Comparison of ENCODE assay signal across 10 cellular contexts in genomic region chr2:60565472-60565871, GRCh38. TPM values are rescaled to one million over a fixed set of nuclear protein-coding genes. Genes with fewer than 3 reads are reported as not detected.
DNase-seq lines count a peak whose midpoint lies in the region; ATAC-seq and TF ChIP-seq lines count a peak whose summit lies in the region.
"Had no signal": no experiment of that assay in that cellular context is flagged by ENCODE, and none has a peak within 500 bp of the region (broad histone marks: within the 10 kb centered on the region; RNA-seq: fewer than 3 reads in every experiment).

No MANE protein-coding gene starts in this region.

- H3K27ac ChIP-seq in KMS-11 (no peak overlapping the region), WERI-Rb-1 (no peak overlapping the region), neural cell (ENCODE audit: low read length) (no peak overlapping the region)

- no peak overlapping the region for H2AFZ ChIP-seq in KMS-11 (ENCODE audit: low read depth)
- no peak overlapping the region for H2AFZ ChIP-seq in neural cell (ENCODE audit: low read depth, low read length)

- no peak for ATAC-seq in HG02884 (IDR thresholded peaks at IDR 0.05; ENCODE audit: unreplicated experiment)

- H4K20me1 ChIP-seq in KMS-11 (ENCODE audit: insufficient read depth) = no peaks in the 10 kb centered on the region
- no peaks in the 10 kb centered on the region for H4K20me1 ChIP-seq in neural cell (ENCODE audit: insufficient read depth)

- CTCF ChIA-PET in HEK293T (lab: Yijun Ruan, JAX) = interaction anchor here (0.6 to 4.3 kb wide), 3 partner anchors 16 to 224 kb away, joined by 3 to 13 read pairs (median 3); no protein-coding TSS in a partner anchor

- peak; percentile 28 to 40 for DNase-seq in NCI-H2081 (lab: John Stamatoyannopoulos, UW)
- DNase-seq in NCI-H2081 treated with DMSO at 0.1 percent for 48 hours (lab: John Stamatoyannopoulos, UW) = no peak
- peak; percentile 60 for DNase-seq in WERI-Rb-1
- no peak for DNase-seq in HEK293T (ENCODE audit: extremely low spot score)
- no peak for DNase-seq in activated T-helper 2 cell treated with anti-CD3 and anti-CD28 coated beads, Interferon-gamma antibody, Interleukin-2, Interleukin-4, amounts not matched to agents 10 μg/mL and 5 μg/mL and 100 μg/mL, durations not matched to agents 14 hours and 24 hours and 36 hours (ENCODE audit: low spot score)
- DNase-seq: activated naive CD4-positive, alpha-beta T cell treated with anti-CD3 and anti-CD28 coated beads, Interleukin-2, amount 10 ng/mL, durations not matched to agents 7 days and 5 days had no signal

- H3K36me3 ChIP-seq in KMS-11 (ENCODE audit: insufficient read depth) (no peaks in the 10 kb centered on the region), WERI-Rb-1 (no peaks in the 10 kb centered on the region), neural cell (ENCODE audit: insufficient read depth, low read length) (no peaks in the 10 kb centered on the region)

- H3K79me2 ChIP-seq in KMS-11 (ENCODE audit: insufficient read depth, low read depth) (no peaks in the 10 kb centered on the region), neural cell (replicated peaks; ENCODE audit: insufficient read depth, low read length) (no peaks in the 10 kb centered on the region)

- H3K4me1 Mint-ChIP-seq in activated T-helper 2 cell treated with anti-CD3 and anti-CD28 coated beads, Interferon-gamma antibody, Interleukin-2, Interleukin-4, amounts not matched to agents 10 μg/mL and 5 μg/mL and 100 μg/mL, durations not matched to agents 14 hours and 24 hours and 36 hours (ENCODE audit: low read depth) = peaks cover 6% of the 10 kb centered on the region
- H3K4me1 Mint-ChIP-seq: activated naive CD4-positive, alpha-beta T cell treated with anti-CD3 and anti-CD28 coated beads, Interleukin-2, amount 10 ng/mL, durations not matched to agents 7 days and 5 days had no signal

- POLR2A ChIA-PET in HEK293T (lab: Yijun Ruan, JAX) = no interaction called here

- H3K27ac Mint-ChIP-seq in activated T-helper 2 cell treated with anti-CD3 and anti-CD28 coated beads, Interferon-gamma antibody, Interleukin-2, Interleukin-4, amounts not matched to agents 10 μg/mL and 5 μg/mL and 100 μg/mL, durations not matched to agents 14 hours and 24 hours and 36 hours = no peak overlapping the region
- H3K27ac Mint-ChIP-seq: activated naive CD4-positive, alpha-beta T cell treated with anti-CD3 and anti-CD28 coated beads, Interleukin-2, amount 10 ng/mL, durations not matched to agents 7 days and 5 days had no signal

- TF ChIP-seq RAD21 in neural cell (conservative IDR thresholded peaks at IDR 0.05) = peak; percentile 70

- H3K4me3 ChIP-seq in KMS-11 (IDR thresholded peaks at IDR 0.05; ENCODE audit: insufficient read depth, low read depth, low read length) (no peak overlapping the region), WERI-Rb-1 (ENCODE audit: low read depth, low read length) (no peak overlapping the region), neural cell (ENCODE audit: low read length) (no peak overlapping the region)
- H3K4me3 ChIP-seq: lung had no signal

- no peaks in the 10 kb centered on the region for H3K9me2 ChIP-seq in neural cell (ENCODE audit: insufficient read depth, low read length)

- no peak overlapping the region for H3K4me3 Mint-ChIP-seq in activated T-helper 2 cell treated with anti-CD3 and anti-CD28 coated beads, Interferon-gamma antibody, Interleukin-2, Interleukin-4, amounts not matched to agents 10 μg/mL and 5 μg/mL and 100 μg/mL, durations not matched to agents 14 hours and 24 hours and 36 hours (ENCODE audit: low read depth)
- H3K4me3 Mint-ChIP-seq: activated naive CD4-positive, alpha-beta T cell treated with anti-CD3 and anti-CD28 coated beads, Interleukin-2, amount 10 ng/mL, durations not matched to agents 7 days and 5 days had no signal

- H3K27me3 Mint-ChIP-seq in activated T-helper 2 cell treated with anti-CD3 and anti-CD28 coated beads, Interferon-gamma antibody, Interleukin-2, Interleukin-4, amounts not matched to agents 10 μg/mL and 5 μg/mL and 100 μg/mL, durations not matched to agents 14 hours and 24 hours and 36 hours (ENCODE audit: low read depth) = peaks cover 48% of the 10 kb centered on the region

- H3F3A ChIP-seq in neural cell (ENCODE audit: insufficient read depth, low read length, poor library complexity, severe bottlenecking) = peaks cover 4% of the 10 kb centered on the region

- H3K4me1 ChIP-seq in KMS-11 (ENCODE audit: low read depth, poor library complexity, severe bottlenecking) = peaks cover 5% of the 10 kb centered on the region

- H3K9ac ChIP-seq in KMS-11 (no peak overlapping the region), neural cell (ENCODE audit: low read length) (no peak overlapping the region)

- H3K9me3 ChIP-seq in WERI-Rb-1 (ENCODE audit: severe bottlenecking) (no peaks in the 10 kb centered on the region), neural cell (ENCODE audit: low read length) (no peaks in the 10 kb centered on the region)

- TF ChIP-seq EP300 in neural cell (conservative IDR thresholded peaks at IDR 0.05; ENCODE audit: poor library complexity, severe bottlenecking) = no peak

- H3K9me3 Mint-ChIP-seq in activated T-helper 2 cell treated with anti-CD3 and anti-CD28 coated beads, Interferon-gamma antibody, Interleukin-2, Interleukin-4, amounts not matched to agents 10 μg/mL and 5 μg/mL and 100 μg/mL, durations not matched to agents 14 hours and 24 hours and 36 hours = no peaks in the 10 kb centered on the region
- H3K9me3 Mint-ChIP-seq: activated naive CD4-positive, alpha-beta T cell treated with anti-CD3 and anti-CD28 coated beads, Interleukin-2, amount 10 ng/mL, durations not matched to agents 7 days and 5 days had no signal

- H3K36me3 Mint-ChIP-seq in activated T-helper 2 cell treated with anti-CD3 and anti-CD28 coated beads, Interferon-gamma antibody, Interleukin-2, Interleukin-4, amounts not matched to agents 10 μg/mL and 5 μg/mL and 100 μg/mL, durations not matched to agents 14 hours and 24 hours and 36 hours (ENCODE audit: low read depth) = no peaks in the 10 kb centered on the region
- H3K36me3 Mint-ChIP-seq: activated naive CD4-positive, alpha-beta T cell treated with anti-CD3 and anti-CD28 coated beads, Interleukin-2, amount 10 ng/mL, durations not matched to agents 7 days and 5 days had no signal

- no peak overlapping the region for H3K4me2 ChIP-seq in KMS-11
- H3K4me2 ChIP-seq in neural cell (ENCODE audit: low read length) = no peak overlapping the region

- no peaks in the 10 kb centered on the region for H3K27me3 ChIP-seq in KMS-11 (ENCODE audit: insufficient read depth, low read depth)
- no peaks in the 10 kb centered on the region for H3K27me3 ChIP-seq in WERI-Rb-1 (ENCODE audit: insufficient read depth, low read depth, severe bottlenecking)
- H3K27me3 ChIP-seq in neural cell (ENCODE audit: insufficient read depth, low read depth, low read length) = peaks cover 27% of the 10 kb centered on the region

- intact Hi-C loops in activated T-helper 2 cell treated with anti-CD3 and anti-CD28 coated beads, Interferon-gamma antibody, Interleukin-2, Interleukin-4, amounts not matched to agents 10 μg/mL and 5 μg/mL and 100 μg/mL, durations not matched to agents 14 hours and 24 hours and 36 hours (cut with micrococcal nuclease) = no loop called here

- TF ChIP-seq CTCF in KMS-11 (conservative IDR thresholded peaks at IDR 0.05; ENCODE audit: low read depth, low read length) (0 out of 2 replicates have a peak, but pooled peaks have one; percentile 27), WERI-Rb-1 (IDR thresholded peaks at IDR 0.05; ENCODE audit: low read depth, low read length) (no peak), neural cell (IDR thresholded peaks at IDR 0.05; ENCODE audit: poor library complexity, severe bottlenecking) (peak; percentile 65)

TF ChIP-seq in neural cell, 6 proteins besides CTCF, POLR2A, EP300 and RAD21:
- no peak for TF ChIP-seq EZH2 (IDR thresholded peaks at IDR 0.05; ENCODE audit: borderline replicate concordance, insufficient read depth, low read length, poor library complexity, severe bottlenecking)
- TF ChIP-seq TAF1 (IDR thresholded peaks at IDR 0.05; ENCODE audit: low read depth) = no peak
- TF ChIP-seq SMC3 (conservative IDR thresholded peaks at IDR 0.05; ENCODE audit: poor library complexity) = peak; percentile 68
TF ChIP-seq in neural cell: peak in this region for 1.

TF ChIP-seq in HEK293T, 16 proteins besides CTCF, POLR2A, EP300 and RAD21:
- TF ChIP-seq FOXA1 (IDR thresholded peaks at IDR 0.05) (no peak), SP1 (IDR thresholded peaks at IDR 0.05) (no peak), NFRKB (IDR thresholded peaks at IDR 0.05) (no peak), ZNF384 (IDR thresholded peaks at IDR 0.05) (no peak), ARNT (IDR thresholded peaks at IDR 0.05) (no peak), L3MBTL2 (conservative IDR thresholded peaks at IDR 0.05) (no peak), HDGF (IDR thresholded peaks at IDR 0.05; ENCODE audit: borderline replicate concordance) (no peak), TARDBP (IDR thresholded peaks at IDR 0.05) (no peak), FOXK2 (IDR thresholded peaks at IDR 0.05) (no peak), BHLHE40 (IDR thresholded peaks at IDR 0.05; ENCODE audit: borderline replicate concordance) (no peak), PKNOX1 (IDR thresholded peaks at IDR 0.05) (no peak), FOXM1 (IDR thresholded peaks at IDR 0.05; ENCODE audit: borderline replicate concordance) (no peak), CTBP1 (IDR thresholded peaks at IDR 0.05; ENCODE audit: borderline replicate concordance) (no peak), LEF1 (IDR thresholded peaks at IDR 0.05; ENCODE audit: borderline replicate concordance) (no peak), ELF4 (IDR thresholded peaks at IDR 0.05) (no peak), SUZ12 (IDR thresholded peaks at IDR 0.05) (no peak)

RNA-seq across cellular contexts. Expression of gene BCL11A, which starts 12.0 kb away (rescaled TPM):
- 44.0 and 54.2 TPM in 2 replicates for polyA plus RNA-seq in neural cell
- 117 and 150 TPM in 2 replicates for polyA minus RNA-seq in neural cell
- total RNA-seq in activated T-helper 2 cell treated with anti-CD3 and anti-CD28 coated beads, Interferon-gamma antibody, Interleukin-2, Interleukin-4, amounts not matched to agents 10 μg/mL and 5 μg/mL and 100 μg/mL, durations not matched to agents 14 hours and 24 hours and 36 hours = 0.21 TPM in 2 replicates

Comparison
In these comparisons a context has a peak if more than half of its experiments do, and no peak if none do; other contexts are left out.
1. DNase-seq: peak in NCI-H2081 (2 of 2) and WERI-Rb-1 (single experiment); none in NCI-H2081 treated with DMSO at 0.1 percent for 48 hours (single experiment), HEK293T (single experiment) and activated T-helper 2 cell treated with anti-CD3 and anti-CD28 coated beads, Interferon-gamma antibody, Interleukin-2, Interleukin-4, amounts not matched to agents 10 μg/mL and 5 μg/mL and 100 μg/mL, durations not matched to agents 14 hours and 24 hours and 36 hours (single experiment).